ENCODE assay signal across 17 cellular contexts in genomic region chr20:63567132-63567381, GRCh38. TPM values are rescaled to one million over a fixed set of nuclear protein-coding genes. Genes with fewer than 3 reads are reported as not detected.
DNase-seq lines count a peak whose midpoint lies in the region; ATAC-seq lines count a peak whose summit lies in the region.
"Had no signal": no experiment of that assay in that cellular context is flagged by ENCODE, and none has a peak within 500 bp of the region (broad histone marks: within the 10 kb centered on the region; RNA-seq: fewer than 3 reads in every experiment).

No MANE protein-coding gene starts in this region.

- ATAC-seq in HG03280 (IDR thresholded peaks at IDR 0.05; ENCODE audit: unreplicated experiment): peak; percentile 1
- no peak for ATAC-seq in activated T-helper 17 cell treated with anti-CD3 and anti-CD28 coated beads, Interleukin-2, amount 50 U/mL, for 72 hours (replicated peaks)
- no peak for ATAC-seq in activated CD8-positive, alpha-beta T cell treated with anti-CD3 and anti-CD28 coated beads, Interleukin-2, amount 10 ng/mL, durations not matched to agents 7 days and 5 days

- H3K23ac ChIP-seq in neuronal stem cell (ENCODE audit: low read depth, low read length, poor library complexity): peak overlapping the region; percentile 80

- POLR2A ChIA-PET in activated CD8-positive, alpha-beta T cell treated with anti-CD3 and anti-CD28 coated beads, Interleukin-2, amount 10 ng/mL, durations not matched to agents 7 days and 5 days (lab: Charles Lee): interaction anchor here (0.9 to 3.5 kb wide), 4 partner anchors 11 to 46 kb away, joined by 3 to 12 read pairs (median 8); partner anchors contain the start of gene PTK6

- no peak overlapping the region for H2AFZ ChIP-seq in neuronal stem cell (ENCODE audit: low read length)

- DNase-seq in NCI-H82 (lab: John Stamatoyannopoulos, UW) (peak; percentile 38), NCI-H82 treated with DMSO at 0.1 percent for 48 hours (lab: John Stamatoyannopoulos, UW; ENCODE audit: unreplicated experiment) (no peak), neuronal stem cell (ENCODE audit: low spot score) (no peak), AG08396 (ENCODE audit: low spot score) (no peak), globus pallidus (ENCODE audit: low spot score) (no peak)
- no peak for DNase-seq in activated CD8-positive, alpha-beta T cell treated with anti-CD3 and anti-CD28 coated beads, Interleukin-2, amount 10 ng/mL, durations not matched to agents 7 days and 5 days
- DNase-seq: amniotic stem cell, islet precursor cell, NCI-H187 treated with DMSO at 0.1 percent for 48 hours, RPMI8226 had no signal

- CTCF ChIA-PET in activated CD8-positive, alpha-beta T cell treated with anti-CD3 and anti-CD28 coated beads, Interleukin-2, amount 10 ng/mL, durations not matched to agents 7 days and 5 days (lab: Charles Lee): interaction anchor here (1.5 to 1.6 kb wide), 2 partner anchors 28 to 29 kb away, joined by 6 to 7 read pairs; partner anchors contain the start of gene PTK6

- H3K18ac ChIP-seq in neuronal stem cell (ENCODE audit: low read length): no peak overlapping the region

- no CpG with 5 or more reads among the region's 21 CpGs for WGBS in neuronal stem cell (ENCODE audit: extremely low coverage in 2 of 2, insufficient read length in 2 of 2, insufficient replicate concordance in 1 of 2), 2 donors

- H2BK15ac ChIP-seq in neuronal stem cell (ENCODE audit: low read length): no peak overlapping the region

- no peak overlapping the region for H3K14ac ChIP-seq in neuronal stem cell (ENCODE audit: low read length)

- H2BK5ac ChIP-seq in neuronal stem cell (ENCODE audit: low read length): peak overlapping the region; percentile 53

- H3K27ac ChIP-seq in neuronal stem cell (replicated peaks; ENCODE audit: low read length): no peak overlapping the region

- H3K9me3 ChIP-seq in neuronal stem cell (replicated peaks in 1 of 2; ENCODE audit: control insufficient read depth in 2 of 2, insufficient read depth in 1 of 2, low read depth in 1 of 2, low read length in 2 of 2): no peaks in the 10 kb centered on the region

- no peak overlapping the region for H3K27ac Mint-ChIP-seq in activated T-helper 17 cell treated with anti-CD3 and anti-CD28 coated beads, Interleukin-2, amount 50 U/mL, for 72 hours
- H3K27ac Mint-ChIP-seq in activated CD8-positive, alpha-beta T cell treated with anti-CD3 and anti-CD28 coated beads, Interleukin-2, amount 10 ng/mL, durations not matched to agents 7 days and 5 days: no peak overlapping the region

- no peaks in the 10 kb centered on the region for H3K9me3 Mint-ChIP-seq in activated T-helper 17 cell treated with anti-CD3 and anti-CD28 coated beads, Interleukin-2, amount 50 U/mL, for 72 hours
- H3K9me3 Mint-ChIP-seq in activated CD8-positive, alpha-beta T cell treated with anti-CD3 and anti-CD28 coated beads, Interleukin-2, amount 10 ng/mL, durations not matched to agents 7 days and 5 days (ENCODE audit: insufficient read depth): no peaks in the 10 kb centered on the region

- peak overlapping the region; percentile 71 for H3K4me3 Mint-ChIP-seq in activated T-helper 17 cell treated with anti-CD3 and anti-CD28 coated beads, Interleukin-2, amount 50 U/mL, for 72 hours
- H3K4me3 Mint-ChIP-seq in activated CD8-positive, alpha-beta T cell treated with anti-CD3 and anti-CD28 coated beads, Interleukin-2, amount 10 ng/mL, durations not matched to agents 7 days and 5 days: no peak overlapping the region

- no peaks in the 10 kb centered on the region for H3K4me1 Mint-ChIP-seq in activated T-helper 17 cell treated with anti-CD3 and anti-CD28 coated beads, Interleukin-2, amount 50 U/mL, for 72 hours
- H3K4me1 Mint-ChIP-seq in activated CD8-positive, alpha-beta T cell treated with anti-CD3 and anti-CD28 coated beads, Interleukin-2, amount 10 ng/mL, durations not matched to agents 7 days and 5 days (ENCODE audit: low read depth): peaks cover 34% of the 10 kb centered on the region

- no peak overlapping the region for H2BK120ac ChIP-seq in neuronal stem cell (ENCODE audit: low read depth, low read length)

- H3K27me3 ChIP-seq in neuronal stem cell (ENCODE audit: control insufficient read depth in 3 of 3, insufficient read depth in 3 of 3, low read depth in 1 of 3, low read length in 3 of 3): no peaks in the 10 kb centered on the region

- H3K27me3 Mint-ChIP-seq in activated T-helper 17 cell treated with anti-CD3 and anti-CD28 coated beads, Interleukin-2, amount 50 U/mL, for 72 hours: no peaks in the 10 kb centered on the region
- no peaks in the 10 kb centered on the region for H3K27me3 Mint-ChIP-seq in activated CD8-positive, alpha-beta T cell treated with anti-CD3 and anti-CD28 coated beads, Interleukin-2, amount 10 ng/mL, durations not matched to agents 7 days and 5 days (ENCODE audit: low read depth)

- H3K4me2 ChIP-seq in neuronal stem cell (ENCODE audit: insufficient read depth, low read length, poor library complexity, severe bottlenecking): no peak overlapping the region

- H4K91ac ChIP-seq in neuronal stem cell (ENCODE audit: low read depth, low read length, poor library complexity): no peak overlapping the region

- H3K36me3 ChIP-seq in neuronal stem cell (replicated peaks in 1 of 2; ENCODE audit: control insufficient read depth in 2 of 2, insufficient read depth in 2 of 2, low read length in 2 of 2): no peaks in the 10 kb centered on the region

- no peak overlapping the region for H3K4ac ChIP-seq in neuronal stem cell (ENCODE audit: low read length)

- H3K9ac ChIP-seq in neuronal stem cell (ENCODE audit: low read depth, low read length, poor library complexity): no peak overlapping the region

- peak overlapping the region; percentile 65 for H4K8ac ChIP-seq in neuronal stem cell (ENCODE audit: low read depth, low read length)

- no peaks in the 10 kb centered on the region for H3K4me1 ChIP-seq in neuronal stem cell (ENCODE audit: control insufficient read depth in 2 of 2, insufficient read depth in 1 of 2, low read depth in 1 of 2, low read length in 2 of 2)

- H3K36me3 Mint-ChIP-seq in activated T-helper 17 cell treated with anti-CD3 and anti-CD28 coated beads, Interleukin-2, amount 50 U/mL, for 72 hours (ENCODE audit: low read depth): no peaks in the 10 kb centered on the region
- peaks cover 39% of the 10 kb centered on the region for H3K36me3 Mint-ChIP-seq in activated CD8-positive, alpha-beta T cell treated with anti-CD3 and anti-CD28 coated beads, Interleukin-2, amount 10 ng/mL, durations not matched to agents 7 days and 5 days (ENCODE audit: low read depth)

- peaks cover 1% of the 10 kb centered on the region for H3K79me1 ChIP-seq in neuronal stem cell (ENCODE audit: low read depth, low read length)

- H3K4me3 ChIP-seq in neuronal stem cell (ENCODE audit: low read length in 2 of 2): no peak overlapping the region

- H2AK5ac ChIP-seq in neuronal stem cell (ENCODE audit: low read depth, low read length): peak overlapping the region; percentile 63

- no peak overlapping the region for H2BK12ac ChIP-seq in neuronal stem cell (ENCODE audit: low read length)

RNA-seq across cellular contexts. Expression of gene HELZ2, which starts 7.0 kb away (rescaled TPM):
- 10 to 100 TPM in 1 of 2 donors, 1 to 10 TPM in 1; 8.2 to 12.6 TPM for total RNA-seq in activated T-helper 17 cell treated with anti-CD3 and anti-CD28 coated beads, Interleukin-2, amount 50 U/mL, for 72 hours
- polyA plus RNA-seq in neuronal stem cell (2013, experiment 1 of 2): 5.7 TPM
- polyA plus RNA-seq in neuronal stem cell (2013, experiment 2 of 2): 5.8 TPM
- 100 to 1,000 TPM in 1 of 2 experiments, 10 to 100 TPM in 1; 99.1 to 102 TPM for total RNA-seq in activated CD8-positive, alpha-beta T cell treated with anti-CD3 and anti-CD28 coated beads, Interleukin-2, amount 10 ng/mL, durations not matched to agents 7 days and 5 days

RNA-seq across cellular contexts. Expression of gene FNDC11, which starts 13.1 kb away (rescaled TPM):
- total RNA-seq in activated T-helper 17 cell treated with anti-CD3 and anti-CD28 coated beads, Interleukin-2, amount 50 U/mL, for 72 hours: under 1 TPM in 1 of 2 donors, not detected in 1; 0.40 TPM
- polyA plus RNA-seq in neuronal stem cell (2013, experiment 1 of 2): 7.5 TPM
- 7.2 TPM for polyA plus RNA-seq in neuronal stem cell (2013, experiment 2 of 2)
- total RNA-seq in activated CD8-positive, alpha-beta T cell treated with anti-CD3 and anti-CD28 coated beads, Interleukin-2, amount 10 ng/mL, durations not matched to agents 7 days and 5 days: under 1 TPM; 0.26 to 0.29 TPM

RNA-seq across cellular contexts. Expression of gene SRMS, which starts 19.5 kb away (rescaled TPM):
- total RNA-seq in activated T-helper 17 cell treated with anti-CD3 and anti-CD28 coated beads, Interleukin-2, amount 50 U/mL, for 72 hours: not detected
- not detected for polyA plus RNA-seq in neuronal stem cell (2013, experiment 1 of 2)
- polyA plus RNA-seq in neuronal stem cell (2013, experiment 2 of 2): not detected
- not detected for total RNA-seq in activated CD8-positive, alpha-beta T cell treated with anti-CD3 and anti-CD28 coated beads, Interleukin-2, amount 10 ng/mL, durations not matched to agents 7 days and 5 days
- total RNA-seq: A172; glomerular endothelial cell; mononuclear cell; subcutaneous adipose tissue; T-helper 1 cell treated with Interleukin-12 subunit alpha and Interleukin-12 subunit beta and Interleukin-4 antibody, amounts not matched to agents 30 ng/mL and 1 ng/mL, for 36 hours had no signal

RNA-seq across cellular contexts. Expression of gene PTK6, which starts 29.9 kb away (rescaled TPM):
- total RNA-seq in activated T-helper 17 cell treated with anti-CD3 and anti-CD28 coated beads, Interleukin-2, amount 50 U/mL, for 72 hours: 1 to 10 TPM in 1 of 2 donors, under 1 TPM in 1; 0.69 to 1.9 TPM
- polyA plus RNA-seq in neuronal stem cell (2013, experiment 1 of 2): not detected
- not detected for polyA plus RNA-seq in neuronal stem cell (2013, experiment 2 of 2)
- under 1 TPM in 1 of 2 experiments, not detected in 1; 0.34 TPM for total RNA-seq in activated CD8-positive, alpha-beta T cell treated with anti-CD3 and anti-CD28 coated beads, Interleukin-2, amount 10 ng/mL, durations not matched to agents 7 days and 5 days
- total RNA-seq: glomerular endothelial cell had no signal

RNA-seq across cellular contexts. Expression of gene PPDPF, which starts 46.5 kb away (rescaled TPM):
- 10 to 100 TPM; 65.5 to 87.5 TPM for total RNA-seq in activated T-helper 17 cell treated with anti-CD3 and anti-CD28 coated beads, Interleukin-2, amount 50 U/mL, for 72 hours
- 310 TPM for polyA plus RNA-seq in neuronal stem cell (2013, experiment 1 of 2)
- 296 TPM for polyA plus RNA-seq in neuronal stem cell (2013, experiment 2 of 2)
- 100 to 1,000 TPM; 292 to 296 TPM for total RNA-seq in activated CD8-positive, alpha-beta T cell treated with anti-CD3 and anti-CD28 coated beads, Interleukin-2, amount 10 ng/mL, durations not matched to agents 7 days and 5 days

Comparison
In these comparisons a context has a peak if more than half of its experiments do, and no peak if none do; other contexts are left out.
1. RNA of gene HELZ2, which starts 7.0 kb away (total RNA-seq): 99.1 to 102 TPM in activated CD8-positive, alpha-beta T cell treated with anti-CD3 and anti-CD28 coated beads, Interleukin-2, amount 10 ng/mL, durations not matched to agents 7 days and 5 days; 8.2 to 12.6 TPM in activated T-helper 17 cell treated with anti-CD3 and anti-CD28 coated beads, Interleukin-2, amount 50 U/mL, for 72 hours; every median in the first group is over 4 times any median in the second.